9 cellular contexts compared by ENCODE assay signal in the genomic region with DNA sequence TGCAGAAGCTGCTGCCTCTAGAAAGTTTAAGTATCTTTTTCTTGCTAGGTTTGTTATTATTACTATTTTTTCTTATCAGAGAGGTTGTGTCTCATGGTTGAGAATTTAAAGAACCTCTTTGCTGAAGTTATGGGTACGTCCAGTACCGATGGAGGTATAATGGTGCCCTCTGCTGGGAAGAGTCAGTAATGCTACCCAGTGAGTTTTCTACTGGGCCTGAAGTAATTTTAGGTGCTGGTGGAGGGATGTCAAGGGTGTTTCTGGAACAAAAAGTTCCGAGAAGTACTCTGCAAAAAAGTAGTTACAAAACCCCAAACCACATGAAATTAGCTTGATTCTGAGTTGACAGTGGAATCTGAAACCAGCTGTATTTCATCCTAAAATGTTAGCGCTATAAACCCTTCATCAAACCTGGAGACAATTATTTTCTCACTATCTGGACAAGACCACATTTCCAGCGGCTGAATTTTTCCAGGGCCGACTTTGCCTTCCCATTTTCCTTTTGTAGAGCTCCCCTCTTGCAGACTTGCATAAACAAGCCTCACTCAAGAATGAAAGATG.
DNase-seq lines count a peak whose midpoint lies in the region; ATAC-seq, FAIRE-seq and TF ChIP-seq lines count a peak whose summit lies in the region.
"Had no signal": no experiment of that assay in that cellular context is flagged by ENCODE, and none has a peak within 500 bp of the region (broad histone marks: within the 10 kb centered on the region; RNA-seq: fewer than 3 reads in every experiment).

No MANE protein-coding gene starts in this region.

- DNase-seq in AG09319 (ENCODE audit: extremely low read depth, low read depth) (peak; percentile 39), GM10266 (ENCODE audit: extremely low spot score) (peak; percentile 17), RPMI8226 (peak; percentile 54), bronchial epithelial cell (ENCODE audit: low read depth) (peak; percentile 31), kidney (no peak)
- DNase-seq in stimulated activated CD8-positive, alpha-beta memory T cell treated with anti-CD3 and anti-CD28 coated beads, Interleukin-2, amount 100 ng/mL, for 48 hours (ENCODE audit: low read depth in 2 of 2): peak; percentile 7 to 9
- no peak for DNase-seq in activated CD4-positive, CD25-positive, alpha-beta regulatory T cell treated with anti-CD3 and anti-CD28 coated beads, Interleukin-2, amount 50 U/mL, for 72 hours

- intact Hi-C loops in kidney (cut with DNase I): no loop called here

- H3K9ac ChIP-seq in kidney (ENCODE audit: low read length in 2 of 2): no peak overlapping the region

- peak; percentile 73 for ATAC-seq in HG03520 (IDR thresholded peaks at IDR 0.05; ENCODE audit: unreplicated experiment)

- no peaks in the 10 kb centered on the region for H3K9me3 ChIP-seq in kidney (ENCODE audit: control insufficient read depth in 1 of 2, low read length in 2 of 2)

- no peak overlapping the region for H3K27ac ChIP-seq in kidney (ENCODE audit: low read depth in 2 of 2, low read length in 2 of 2)
- H3K27ac ChIP-seq: skin epidermis had no signal

- H3K36me3 ChIP-seq in bronchial epithelial cell (ENCODE audit: control insufficient read depth, insufficient read depth, low read length): no peaks in the 10 kb centered on the region
- no peaks in the 10 kb centered on the region for H3K36me3 ChIP-seq in kidney (ENCODE audit: control insufficient read depth in 1 of 2, insufficient read depth in 2 of 2, low read length in 2 of 2)

- no peaks in the 10 kb centered on the region for H3K27me3 ChIP-seq in bronchial epithelial cell (ENCODE audit: control insufficient read depth, insufficient read depth, low read length)

- no peak for FAIRE-seq in bronchial epithelial cell (lab: Jason Lieb, UNC)
- peak; percentile 92 for FAIRE-seq in kidney (lab: Jason Lieb, UNC)

- H3K4me3 ChIP-seq in bronchial epithelial cell (ENCODE audit: low read depth, low read length) (no peak overlapping the region), kidney (ENCODE audit: low read length in 2 of 2) (no peak overlapping the region)
- H3K4me3 ChIP-seq: skin epidermis had no signal

- TF ChIP-seq CTCF in AG09319 (IDR thresholded peaks at IDR 0.05; ENCODE audit: low read depth, low read length) (peak; percentile 68), GM10266 (IDR thresholded peaks at IDR 0.05; ENCODE audit: control insufficient read depth, insufficient read depth, low read depth, missing control alignments) (peak; percentile 54), bronchial epithelial cell (IDR thresholded peaks at IDR 0.05; ENCODE audit: insufficient read depth, low read length, severe bottlenecking) (peak; percentile 45), kidney (IDR thresholded peaks at IDR 0.05; ENCODE audit: borderline replicate concordance, extremely low read depth, insufficient read depth) (peak; percentile 53)

- no peaks in the 10 kb centered on the region for H3K4me1 ChIP-seq in kidney (ENCODE audit: control insufficient read depth in 1 of 2, insufficient read depth in 1 of 2, low read depth in 1 of 2, low read length in 2 of 2)

Comparison
In these comparisons a context has a peak if more than half of its experiments do, and no peak if none do; other contexts are left out.
1. DNase-seq: peak in AG09319 (single experiment), GM10266 (single experiment), RPMI8226 (single experiment), bronchial epithelial cell (single experiment) and stimulated activated CD8-positive, alpha-beta memory T cell treated with anti-CD3 and anti-CD28 coated beads, Interleukin-2, amount 100 ng/mL, for 48 hours (2 of 2); none in kidney (single experiment) and activated CD4-positive, CD25-positive, alpha-beta regulatory T cell treated with anti-CD3 and anti-CD28 coated beads, Interleukin-2, amount 50 U/mL, for 72 hours (single experiment).
2. Peak in every context shown above with its lines, with median percentiles within 50 percentile points of each other: CTCF ChIP-seq.